ENCODE assay signal across 15 cellular contexts in the genomic region with DNA sequence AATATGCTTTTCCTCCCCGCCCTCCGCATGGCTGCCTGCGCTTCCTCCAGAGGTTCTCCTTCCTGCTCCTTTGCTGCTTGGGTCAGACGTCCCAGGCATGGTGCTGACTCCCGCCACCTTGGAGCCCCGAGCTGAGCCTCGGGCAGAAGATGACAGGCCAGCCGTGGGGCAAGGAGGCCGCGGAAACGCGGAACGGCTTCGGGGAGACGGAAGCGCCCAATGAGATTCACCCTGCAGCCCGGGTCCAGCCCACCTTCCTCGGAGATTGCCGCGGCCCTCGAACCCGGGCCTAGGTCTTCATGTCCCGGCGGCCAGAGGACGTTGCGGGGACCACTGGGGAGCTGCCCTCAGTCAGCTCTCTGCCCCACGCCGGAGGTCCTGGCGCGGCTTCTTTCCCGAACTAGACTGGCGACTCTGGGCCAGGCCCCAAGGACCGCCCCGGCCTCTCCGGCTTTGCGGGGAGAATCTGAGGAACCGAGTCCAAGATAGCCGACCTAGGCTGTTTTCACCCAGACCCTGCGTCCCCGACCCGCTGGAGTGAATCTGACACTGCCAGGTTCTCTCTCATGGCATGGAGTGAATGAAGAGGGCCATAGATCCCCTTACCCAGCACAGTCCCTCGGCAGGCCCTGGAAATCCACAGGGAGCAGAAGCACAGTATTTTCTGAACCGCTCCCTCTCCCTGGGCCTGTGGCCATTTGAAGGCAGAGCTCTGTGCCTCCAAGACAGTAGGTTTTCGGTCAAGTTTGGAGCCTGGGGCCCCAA. TPM values are rescaled to one million over a fixed set of nuclear protein-coding genes. Genes with fewer than 3 reads are reported as not detected.
DNase-seq lines count a peak whose midpoint lies in the region; ATAC-seq and TF ChIP-seq lines count a peak whose summit lies in the region.
"Had no signal": no experiment of that assay in that cellular context is flagged by ENCODE, and none has a peak within 500 bp of the region (broad histone marks: within the 10 kb centered on the region; RNA-seq: fewer than 3 reads in every experiment).

No MANE protein-coding gene starts in this region.

- H3K27ac Mint-ChIP-seq in CD14-positive monocyte (no peak overlapping the region), nephron progenitor cell (no peak overlapping the region)
- H3K27ac Mint-ChIP-seq: dendritic cell treated with granulocyte-macrophage colony-stimulating factor and Interleukin-4, amounts not matched to agents 40 ng/mL and 50 ng/mL, for 4 days had no signal

- peaks cover 5 to 75% (median 26%) of the 10 kb centered on the region in 3 donors for H3K4me1 ChIP-seq in esophagus squamous epithelium

- TF ChIP-seq CTCF in CD14-positive monocyte (IDR thresholded peaks at IDR 0.05) (no peak), GM13977 (IDR thresholded peaks at IDR 0.05; ENCODE audit: extremely low read depth, insufficient read depth, missing control alignments) (no peak), nephron progenitor cell (IDR thresholded peaks at IDR 0.05) (no peak), foreskin fibroblast (IDR thresholded peaks at IDR 0.05; ENCODE audit: low read depth, low read length) (no peak), esophagus squamous epithelium (IDR thresholded peaks at IDR 0.05) (no peak)

- H3K9me3 ChIP-seq in esophagus squamous epithelium, result no peaks in the 10 kb centered on the region
- H3K9me3 ChIP-seq: tibial nerve had no signal

- no peak overlapping the region for H3K27ac ChIP-seq in esophagus squamous epithelium
- H3K27ac ChIP-seq: tibial nerve had no signal

- H3K27me3 ChIP-seq in esophagus squamous epithelium, result peaks cover 43 to 100% (median 79%) of the 10 kb centered on the region in 4 donors

- TF ChIP-seq POLR2A in esophagus squamous epithelium (IDR thresholded peaks at IDR 0.05), result no peak

- no peak for ATAC-seq in HG03135 (IDR thresholded peaks at IDR 0.05; ENCODE audit: unreplicated experiment)

- H3K4me3 Mint-ChIP-seq in CD14-positive monocyte, result peak overlapping the region; percentile 32 to 91
- H3K4me3 Mint-ChIP-seq in nephron progenitor cell, result peak overlapping the region; percentile 63
- H3K4me3 Mint-ChIP-seq: dendritic cell treated with granulocyte-macrophage colony-stimulating factor and Interleukin-4, amounts not matched to agents 40 ng/mL and 50 ng/mL, for 4 days had no signal

- 5 to 29% methylated on average over 3 to 10 of the region's 44 CpGs for WGBS in esophagus squamous epithelium, 2 donors

- H3K9me3 Mint-ChIP-seq in CD14-positive monocyte (peaks cover 0 to 56% (median 38%) of the 10 kb centered on the region in 7 donors), nephron progenitor cell (no peaks in the 10 kb centered on the region)
- H3K9me3 Mint-ChIP-seq: dendritic cell treated with granulocyte-macrophage colony-stimulating factor and Interleukin-4, amounts not matched to agents 40 ng/mL and 50 ng/mL, for 4 days had no signal

- H3K36me3 Mint-ChIP-seq in CD14-positive monocyte (peaks cover 0 to 20% of the 10 kb centered on the region in 2 donors), nephron progenitor cell (ENCODE audit: low read depth) (no peaks in the 10 kb centered on the region)

- no peak overlapping the region for H3K4me3 ChIP-seq in foreskin fibroblast (ENCODE audit: low read depth in 1 of 2, low read length in 2 of 2)
- H3K4me3 ChIP-seq in esophagus squamous epithelium, result peak overlapping the region in 1 of 4 donors; percentile 58

- in situ Hi-C loops in GM13977 (cut with MboI; ENCODE audit: low pct_unique_long_range_greater_than_20kb, low sequenced_read_pairs, unreplicated experiment), result loop anchor here (10.0 to 25.0 kb wide), 2 partner anchors 108 to 235 kb away; no protein-coding TSS in a partner anchor

- no peaks in the 10 kb centered on the region for H3K36me3 ChIP-seq in esophagus squamous epithelium
- H3K36me3 ChIP-seq: tibial nerve had no signal

- DNase-seq in CD14-positive monocyte (ENCODE audit: low spot score) (no peak), GM13977 (ENCODE audit: low spot score) (peak; percentile 16), ecto neural progenitor cell (ENCODE audit: low spot score) (peak; percentile 63), nephron progenitor cell (no peak), foreskin fibroblast (no peak), esophagus squamous epithelium (lab: John Stamatoyannopoulos, UW) (no peak)
- DNase-seq: activated CD8-positive, alpha-beta memory T cell treated with anti-CD3 and anti-CD28 coated beads, Interleukin-2, amount 50 U/mL, for 4 hours; midbrain; NCI-H1436; NCI-H226; posterior cingulate gyrus had no signal

- peaks cover 97 to 100% (median 98%) of the 10 kb centered on the region in 3 donors for H3K27me3 Mint-ChIP-seq in CD14-positive monocyte (ENCODE audit: low read depth in 3 of 3)
- peaks cover 100% of the 10 kb centered on the region for H3K27me3 Mint-ChIP-seq in nephron progenitor cell (ENCODE audit: low read depth, poor library complexity)

- intact Hi-C loops in CD14-positive monocyte (cut with micrococcal nuclease) (no loop called here), esophagus squamous epithelium (cut with DNase I) (loop anchor here (10.0 kb wide), 1 partner anchor 238 kb away; no protein-coding TSS in a partner anchor)

- peaks cover 57% of the 10 kb centered on the region for H3K4me1 Mint-ChIP-seq in CD14-positive monocyte
- peaks cover 38% of the 10 kb centered on the region for H3K4me1 Mint-ChIP-seq in nephron progenitor cell

RNA-seq across cellular contexts. Expression of gene BARHL2, which starts 9.8 kb away (rescaled TPM):
- not detected for polyA plus RNA-seq in CD14-positive monocyte
- total RNA-seq in esophagus squamous epithelium, result not detected
- total RNA-seq: tibial nerve had no signal
- polyA plus RNA-seq: BJ had no signal

Comparison
In these comparisons a context has a peak if more than half of its experiments do, and no peak if none do; other contexts are left out.
1. DNase-seq: peak in GM13977 (single experiment) and ecto neural progenitor cell (single experiment); none in CD14-positive monocyte (single experiment), nephron progenitor cell (single experiment), foreskin fibroblast (0 of 2) and esophagus squamous epithelium (single experiment).